17 cellular contexts compared by ENCODE assay signal in the genomic region with DNA sequence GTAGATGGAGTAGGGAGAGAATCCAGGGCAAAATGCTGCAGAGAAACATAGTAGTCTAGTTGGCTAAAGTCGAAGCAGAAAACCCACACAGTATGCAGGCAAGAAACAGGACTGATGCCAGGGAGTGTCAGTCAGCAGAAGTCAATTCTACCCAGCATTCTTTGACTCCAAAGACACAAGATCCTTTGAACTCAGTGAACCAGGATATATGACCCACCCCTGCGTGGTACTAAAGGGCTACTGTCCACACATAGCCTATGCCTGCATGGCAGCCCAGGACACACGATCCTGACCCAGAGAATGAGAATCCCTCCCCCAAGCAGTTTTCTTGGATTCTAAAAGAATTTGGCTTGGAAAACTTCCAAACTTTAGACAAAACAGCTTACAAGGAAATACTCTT. TPM values are rescaled to one million over a fixed set of nuclear protein-coding genes. Genes with fewer than 3 reads are reported as not detected.
DNase-seq lines count a peak whose midpoint lies in the region; FAIRE-seq and TF ChIP-seq lines count a peak whose summit lies in the region.
"Had no signal": no experiment of that assay in that cellular context is flagged by ENCODE, and none has a peak within 500 bp of the region (broad histone marks: within the 10 kb centered on the region; RNA-seq: fewer than 3 reads in every experiment).

No MANE protein-coding gene starts in this region.

- H4K20me1 ChIP-seq in neural progenitor cell (ENCODE audit: low read depth) (no peaks in the 10 kb centered on the region), Karpas-422 (ENCODE audit: insufficient read depth, low read depth, low read length) (no peaks in the 10 kb centered on the region)

- no peaks in the 10 kb centered on the region for H3K9me3 ChIP-seq in neural progenitor cell (ENCODE audit: low read depth)
- no peaks in the 10 kb centered on the region for H3K9me3 ChIP-seq in Karpas-422 (ENCODE audit: low read length)
- H3K9me3 ChIP-seq: breast epithelium, neutrophil, transverse colon had no signal

- H3K4me3 ChIP-seq in epithelial cell of proximal tubule (ENCODE audit: low read depth, low read length) (no peak overlapping the region), neural progenitor cell (no peak overlapping the region), H7 (ENCODE audit: insufficient read depth, low read depth, low read length) (no peak overlapping the region), Karpas-422 (ENCODE audit: low read length) (no peak overlapping the region)
- H3K4me3 ChIP-seq: breast epithelium, transverse colon had no signal

- H3K27me3 ChIP-seq in neural progenitor cell (no peaks in the 10 kb centered on the region), H7 (ENCODE audit: control insufficient read depth, insufficient read depth, low read length) (no peaks in the 10 kb centered on the region), Karpas-422 (ENCODE audit: low read length) (no peaks in the 10 kb centered on the region)
- H3K27me3 ChIP-seq: breast epithelium, neutrophil, transverse colon had no signal

- CTCF ChIA-PET in Calu3 (lab: Charles Lee): interaction anchor here (0.5 kb wide), 1 partner anchor 882 kb away, joined by 6 read pairs; no protein-coding TSS in a partner anchor

- H2AFZ ChIP-seq in neural progenitor cell (replicated peaks): no peak overlapping the region
- H2AFZ ChIP-seq in Karpas-422 (ENCODE audit: low read length): no peak overlapping the region

- no peak overlapping the region for H3K4me3 Mint-ChIP-seq in Calu3 (ENCODE audit: low read depth, unreplicated experiment)
- no peak overlapping the region for H3K4me3 Mint-ChIP-seq in neural progenitor cell

- BruUV-seq in Calu3 (replicated peaks; lab: Mats Ljungman, UMichigan): no TSS peak

- H3K9ac ChIP-seq in neural progenitor cell (no peak overlapping the region), Karpas-422 (ENCODE audit: low read length) (no peak overlapping the region)

- DNase-seq in Calu3 (peak; percentile 76), RCC 7860 (ENCODE audit: low spot score) (peak; percentile 53), epithelial cell of proximal tubule (ENCODE audit: low read depth) (peak; percentile 90), neural progenitor cell (ENCODE audit: low spot score) (no peak), 8988T (no peak), H7 (no peak), Karpas-422 (no peak)
- DNase-seq in stimulated activated CD4-positive, alpha-beta T cell treated with anti-CD3 and anti-CD28 coated beads, Interleukin-12 subunit alpha, Interleukin-12 subunit beta, amount 100 ng/mL, for 4 hours: no peak
- DNase-seq: activated CD4-positive, CD25-positive, alpha-beta regulatory T cell; activated naive CD4-positive, alpha-beta T cell; mesendoderm; NCI-H1436 treated with DMSO at 0.1 percent for 48 hours; NCI-H446 treated with DMSO at 0.1 percent for 48 hours; stimulated activated CD4-positive, alpha-beta T cell treated with anti-CD3 and anti-CD28 coated beads, Interleukin-4, amount 100 ng/mL, for 24 hours; transverse colon had no signal

- H3K27me3 Mint-ChIP-seq in Calu3 (ENCODE audit: unreplicated experiment) (peaks cover under 1% of the 10 kb centered on the region), neural progenitor cell (ENCODE audit: insufficient read depth, low read depth) (peaks cover 2% of the 10 kb centered on the region)

- peaks cover 17% of the 10 kb centered on the region for H3K4me1 Mint-ChIP-seq in Calu3 (ENCODE audit: low read depth, unreplicated experiment)
- no peaks in the 10 kb centered on the region for H3K4me1 Mint-ChIP-seq in neural progenitor cell

- H3K9me3 Mint-ChIP-seq in Calu3 (ENCODE audit: low read depth, unreplicated experiment): peaks cover 3% of the 10 kb centered on the region
- no peaks in the 10 kb centered on the region for H3K9me3 Mint-ChIP-seq in neural progenitor cell

- no peak overlapping the region for H3K27ac ChIP-seq in neural progenitor cell
- no peak overlapping the region for H3K27ac ChIP-seq in Karpas-422 (ENCODE audit: low read length)
- H3K27ac ChIP-seq: neutrophil, transverse colon had no signal

- no peak for TF ChIP-seq CTCF in Calu3 (IDR thresholded peaks at IDR 0.05; ENCODE audit: unreplicated experiment)
- no peak for TF ChIP-seq CTCF in epithelial cell of proximal tubule (conservative IDR thresholded peaks at IDR 0.05; ENCODE audit: low read depth, low read length)
- no peak for TF ChIP-seq CTCF in neural progenitor cell (IDR thresholded peaks at IDR 0.05)

- no peaks in the 10 kb centered on the region for H3K9me2 ChIP-seq in Karpas-422 (replicated peaks; ENCODE audit: insufficient read depth, low read length)

- peaks cover 4% of the 10 kb centered on the region for H3F3A ChIP-seq in neural progenitor cell (ENCODE audit: low read depth)

- H3K4me1 ChIP-seq in neural progenitor cell (peaks cover 32% of the 10 kb centered on the region), Karpas-422 (ENCODE audit: low read length) (no peaks in the 10 kb centered on the region)
- H3K4me1 ChIP-seq: breast epithelium, transverse colon had no signal

- H3K36me3 ChIP-seq in neural progenitor cell (no peaks in the 10 kb centered on the region), H7 (replicated peaks; ENCODE audit: control insufficient read depth, insufficient read depth, low read length) (no peaks in the 10 kb centered on the region), Karpas-422 (ENCODE audit: insufficient read depth, low read length) (no peaks in the 10 kb centered on the region)
- H3K36me3 ChIP-seq: breast epithelium, neutrophil, transverse colon had no signal

- peak; percentile 64 for FAIRE-seq in RCC 7860 (lab: Jason Lieb, UNC)

- H3K79me2 ChIP-seq in neural progenitor cell (ENCODE audit: low read depth) (no peaks in the 10 kb centered on the region), Karpas-422 (ENCODE audit: low read length) (no peaks in the 10 kb centered on the region)

- intact Hi-C loops in Calu3 (cut with micrococcal nuclease; ENCODE audit: unreplicated experiment): no loop called here

- H3K4me2 ChIP-seq in neural progenitor cell (peak overlapping the region; percentile 12), Karpas-422 (ENCODE audit: low read depth, low read length, poor library complexity, severe bottlenecking) (no peak overlapping the region)

- peak overlapping the region; percentile 33 for H3K27ac Mint-ChIP-seq in Calu3 (ENCODE audit: unreplicated experiment)
- H3K27ac Mint-ChIP-seq in neural progenitor cell: no peak overlapping the region

- H3K36me3 Mint-ChIP-seq in Calu3 (ENCODE audit: insufficient read depth, unreplicated experiment) (no peaks in the 10 kb centered on the region), neural progenitor cell (no peaks in the 10 kb centered on the region)

RNA-seq across cellular contexts. Expression of gene ALK, which starts 42.5 kb away (rescaled TPM):
- total RNA-seq in Calu3 (2022): not detected in 2 replicates
- under 0.01 TPM in 1 of 2 replicates, not detected in the other for total RNA-seq in epithelial cell of proximal tubule
- total RNA-seq in neural progenitor cell (ENCODE audit: low replicate concordance): 0.06 TPM in 1 of 2 replicates, not detected in the other
- total RNA-seq in H7 (2014; rRNA removed; shearing (Covaris generic)): 0.15 and 0.21 TPM in 2 replicates
- total RNA-seq in Karpas-422 (2014; rRNA removed; shearing (Covaris generic); ENCODE audit: low replicate concordance): not detected in 2 replicates

Comparison
In these comparisons a context has a peak if more than half of its experiments do, and no peak if none do; other contexts are left out.
1. DNase-seq: peak in Calu3 (single experiment), RCC 7860 (single experiment) and epithelial cell of proximal tubule (single experiment); none in neural progenitor cell (single experiment), 8988T (single experiment), stimulated activated CD4-positive, alpha-beta T cell treated with anti-CD3 and anti-CD28 coated beads, Interleukin-12 subunit alpha, Interleukin-12 subunit beta, amount 100 ng/mL, for 4 hours (single experiment), H7 (single experiment) and Karpas-422 (single experiment).